1 cellular context compared by ENCODE assay signal in the genomic region with DNA sequence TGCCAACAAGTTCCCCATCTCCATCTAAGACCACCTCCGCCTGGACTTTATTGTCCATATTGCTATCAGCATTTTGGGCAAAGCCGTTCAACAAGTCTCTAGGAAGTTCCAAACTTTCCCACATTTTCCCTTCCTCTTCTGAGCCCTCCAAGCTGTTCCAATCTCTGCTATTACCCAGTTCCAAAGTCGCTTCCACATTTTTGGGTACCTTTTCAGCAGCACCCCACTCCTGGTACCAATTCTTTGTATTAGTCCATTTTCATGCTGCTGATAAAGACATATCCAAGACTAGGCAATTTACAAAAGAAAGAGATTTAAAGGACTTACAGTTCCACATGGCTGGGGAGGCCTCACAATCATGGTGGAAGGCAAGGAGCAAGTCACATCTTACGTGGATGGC. TPM values are rescaled to one million over a fixed set of nuclear protein-coding genes. Genes with fewer than 3 reads are reported as not detected.
"Had no signal": no experiment of that assay in that cellular context is flagged by ENCODE, and none has a peak within 500 bp of the region (broad histone marks: within the 10 kb centered on the region; RNA-seq: fewer than 3 reads in every experiment).

No MANE protein-coding gene starts in this region.

RNA-seq across cellular contexts. Expression of gene TXNDC2, which starts 20.0 kb away (rescaled TPM):
- total RNA-seq: MCF 10A had no signal
